Comparison of ENCODE assay signal across 9 cellular contexts in genomic region chr19:8512991-8513686, GRCh38. TPM values are rescaled to one million over a fixed set of nuclear protein-coding genes. Genes with fewer than 3 reads are reported as not detected.
A peak's percentile ranks its signal among the peaks of the same experiment; 100 is the strongest.
DNase-seq lines count a peak whose midpoint lies in the region; ATAC-seq and TF ChIP-seq lines count a peak whose summit lies in the region.
"Had no signal": no experiment of that assay in that cellular context is flagged by ENCODE, and none has a peak within 500 bp of the region (broad histone marks: within the 10 kb centered on the region; RNA-seq: fewer than 3 reads in every experiment).

No MANE protein-coding gene starts in this region.

- CTCF ChIA-PET in activated CD8-positive, alpha-beta memory T cell treated with anti-CD3 and anti-CD28 coated beads, Interleukin-2, amount 10 ng/mL, durations not matched to agents 7 days and 5 days (lab: Charles Lee): interaction anchor here (0.5 to 9.9 kb wide), 15 partner anchors 8 to 334 kb away, joined by 3 to 136 read pairs (median 4); partner anchors contain the start of genes MARCHF2 and MYO1F

- TF ChIP-seq CTCF in ascending aorta (IDR thresholded peaks at IDR 0.05) (no peak), liver (IDR thresholded peaks at IDR 0.05; ENCODE audit: low read depth, low read length, missing input control) (no peak), testis (IDR thresholded peaks at IDR 0.05) (peak in 1 of 3 experiments; percentile 1)

- no peak for TF ChIP-seq RAD21 in liver (IDR thresholded peaks at IDR 0.05)

- H3K27me3 Mint-ChIP-seq in activated CD8-positive, alpha-beta memory T cell treated with anti-CD3 and anti-CD28 coated beads, Interleukin-2, amount 10 ng/mL, durations not matched to agents 7 days and 5 days: no peaks in the 10 kb centered on the region

- peak overlapping the region; percentile 55 to 78 for H3K9ac ChIP-seq in liver (ENCODE audit: low read depth in 1 of 2, low read length in 2 of 2)

- TF ChIP-seq POLR2A in testis (IDR thresholded peaks at IDR 0.05): no peak

- intact Hi-C loops in ascending aorta (cut with DNase I): loop anchor here (1.0 to 10.0 kb wide), 2 partner anchors 13 to 588 kb away; partner anchors contain the start of genes CTXN1 and SNAPC2
- intact Hi-C loops in testis (cut with DNase I; ENCODE audit: low total_unique reads): no loop called here

- peak overlapping the region; percentile 80 for H3K4me3 Mint-ChIP-seq in activated CD8-positive, alpha-beta memory T cell treated with anti-CD3 and anti-CD28 coated beads, Interleukin-2, amount 10 ng/mL, durations not matched to agents 7 days and 5 days

- peaks cover 7% of the 10 kb centered on the region for H3K36me3 Mint-ChIP-seq in activated CD8-positive, alpha-beta memory T cell treated with anti-CD3 and anti-CD28 coated beads, Interleukin-2, amount 10 ng/mL, durations not matched to agents 7 days and 5 days

- H3K27ac ChIP-seq in ascending aorta (peak overlapping the region; percentile 96 to 98), liver (ENCODE audit: low read depth in 1 of 2, low read length in 2 of 2) (peak overlapping the region; percentile 99), testis (peak overlapping the region; percentile 94 to 99)

- H3K4me1 Mint-ChIP-seq in activated CD8-positive, alpha-beta memory T cell treated with anti-CD3 and anti-CD28 coated beads, Interleukin-2, amount 10 ng/mL, durations not matched to agents 7 days and 5 days: peaks cover 52% of the 10 kb centered on the region

- H3K36me3 ChIP-seq in ascending aorta (peaks cover 0 to 13% of the 10 kb centered on the region in 2 donors), liver (ENCODE audit: control insufficient read depth in 4 of 4, insufficient read depth in 3 of 4, low read depth in 1 of 4, low read length in 3 of 4) (peaks cover 0 to 2% (median 0%) of the 10 kb centered on the region in 4 donors), testis (ENCODE audit: low read depth, missing control alignments) (no peaks in the 10 kb centered on the region)

- H3K27ac Mint-ChIP-seq in activated CD8-positive, alpha-beta memory T cell treated with anti-CD3 and anti-CD28 coated beads, Interleukin-2, amount 10 ng/mL, durations not matched to agents 7 days and 5 days: peak overlapping the region; percentile 98

- H3K9me3 ChIP-seq in ascending aorta: no peaks in the 10 kb centered on the region
- no peaks in the 10 kb centered on the region for H3K9me3 ChIP-seq in liver (ENCODE audit: control insufficient read depth in 4 of 4, low read length in 3 of 4)
- no peaks in the 10 kb centered on the region for H3K9me3 ChIP-seq in testis

- no peak for ATAC-seq in activated CD8-positive, alpha-beta memory T cell treated with anti-CD3 and anti-CD28 coated beads, Interleukin-2, amount 10 ng/mL, durations not matched to agents 7 days and 5 days
- ATAC-seq in HG02763 (IDR thresholded peaks at IDR 0.05; ENCODE audit: unreplicated experiment): no peak
- no peak for ATAC-seq in HG03175 (IDR thresholded peaks at IDR 0.05; ENCODE audit: unreplicated experiment)

- peak overlapping the region; percentile 70 to 90 for H3K4me3 ChIP-seq in ascending aorta
- peak overlapping the region; percentile 74 to 93 (median 76) for H3K4me3 ChIP-seq in liver (ENCODE audit: low read depth in 1 of 3, low read length in 3 of 3)
- H3K4me3 ChIP-seq in testis: peak overlapping the region; percentile 77 to 92

- no peak for DNase-seq in activated CD8-positive, alpha-beta memory T cell treated with anti-CD3 and anti-CD28 coated beads, Interleukin-2, amount 10 ng/mL, durations not matched to agents 7 days and 5 days
- DNase-seq in activated CD8-positive, alpha-beta memory T cell treated with anti-CD3 and anti-CD28 coated beads, Interleukin-2, amount 50 U/mL, for 48 hours: no peak
- DNase-seq in ascending aorta (ENCODE audit: low spot score in 2 of 2) (no peak), testis (no peak), globus pallidus (ENCODE audit: low spot score) (no peak)

- H3K9me3 Mint-ChIP-seq in activated CD8-positive, alpha-beta memory T cell treated with anti-CD3 and anti-CD28 coated beads, Interleukin-2, amount 10 ng/mL, durations not matched to agents 7 days and 5 days (ENCODE audit: low read depth): no peaks in the 10 kb centered on the region

- H3K4me1 ChIP-seq in ascending aorta: peaks cover 6 to 7% of the 10 kb centered on the region in 2 donors
- peaks cover 6 to 22% (median 17%) of the 10 kb centered on the region in 4 donors for H3K4me1 ChIP-seq in liver (ENCODE audit: control insufficient read depth in 4 of 4, insufficient read depth in 4 of 4, low read length in 3 of 4)
- H3K4me1 ChIP-seq in testis: peaks cover 8% of the 10 kb centered on the region

- WGBS in liver: 67% methylated on average over 19 of the region's 19 CpGs
- WGBS in testis, 2 donors: 30 to 38% methylated on average over 15 to 18 of the region's 19 CpGs

- H3K27me3 ChIP-seq in ascending aorta (no peaks in the 10 kb centered on the region), liver (ENCODE audit: control insufficient read depth in 4 of 4, insufficient read depth in 4 of 4, low read length in 3 of 4) (no peaks in the 10 kb centered on the region), testis (no peaks in the 10 kb centered on the region)

TF ChIP-seq in liver, 16 proteins besides CTCF, POLR2A, EP300 and RAD21 (continues in another document):
- no peak for TF ChIP-seq JUND (IDR thresholded peaks at IDR 0.05)
- no peak for TF ChIP-seq EGR1 (IDR thresholded peaks at IDR 0.05; ENCODE audit: low read depth in 2 of 2)
- TF ChIP-seq HNF4G (IDR thresholded peaks at IDR 0.05): no peak
- no peak for TF ChIP-seq HNF4A (conservative IDR thresholded peaks at IDR 0.05)
- TF ChIP-seq SP1 (IDR thresholded peaks at IDR 0.05): no peak
- TF ChIP-seq YY1 (IDR thresholded peaks at IDR 0.05): no peak
- TF ChIP-seq FOXA2 (IDR thresholded peaks at IDR 0.05): no peak
- no peak for TF ChIP-seq MAX (IDR thresholded peaks at IDR 0.05)
- TF ChIP-seq ZBTB33 (IDR thresholded peaks at IDR 0.05): no peak
- no peak for TF ChIP-seq GABPA (IDR thresholded peaks at IDR 0.05 in 1 of 2, conservative IDR thresholded peaks at IDR 0.05 in 1 of 2)
- no peak for TF ChIP-seq REST (IDR thresholded peaks at IDR 0.05)
- TF ChIP-seq NR2F2 (IDR thresholded peaks at IDR 0.05): no peak
- no peak for TF ChIP-seq TAF1 (conservative IDR thresholded peaks at IDR 0.05)
- no peak for TF ChIP-seq FOXA1 (IDR thresholded peaks at IDR 0.05)
- TF ChIP-seq ATF3 (IDR thresholded peaks at IDR 0.05): no peak

RNA-seq across cellular contexts. Expression of gene ZNF414, which starts 0.8 kb away (rescaled TPM):
- total RNA-seq in activated CD8-positive, alpha-beta memory T cell treated with anti-CD3 and anti-CD28 coated beads, Interleukin-2, amount 10 ng/mL, durations not matched to agents 7 days and 5 days: 10 to 100 TPM; 23.8 to 38.5 TPM
- total RNA-seq in ascending aorta (189 TPM), liver (10 to 100 TPM in 1 of 2 donors, 1 to 10 TPM in 1; 3.5 to 10.3 TPM), testis (10 to 100 TPM; 35.8 to 46.8 TPM)
- polyA plus RNA-seq in liver (10 to 100 TPM in 1 of 2 donors, 1 to 10 TPM in 1; 4.1 to 16.0 TPM), testis (ENCODE audit: insufficient read depth, low read depth, low replicate concordance) (33.9 TPM)

RNA-seq across cellular contexts. Expression of gene PRAM1, which starts 10.7 kb away (rescaled TPM):
- 1 to 10 TPM in 1 of 2 experiments, under 1 TPM in 1; 0.59 to 1.4 TPM for total RNA-seq in activated CD8-positive, alpha-beta memory T cell treated with anti-CD3 and anti-CD28 coated beads, Interleukin-2, amount 10 ng/mL, durations not matched to agents 7 days and 5 days
- total RNA-seq in ascending aorta (not detected), liver (1 to 10 TPM in 1 of 2 donors, under 1 TPM in 1; 0.84 to 1.8 TPM), testis (1 to 10 TPM; 1.7 to 2.1 TPM)
- polyA plus RNA-seq in liver (under 1 TPM; 0.75 to 0.77 TPM), testis (ENCODE audit: insufficient read depth, low read depth, low replicate concordance) (2.8 TPM)
- total RNA-seq: HT1080 had no signal
